2 cellular contexts compared by ENCODE assay signal in the genomic region with DNA sequence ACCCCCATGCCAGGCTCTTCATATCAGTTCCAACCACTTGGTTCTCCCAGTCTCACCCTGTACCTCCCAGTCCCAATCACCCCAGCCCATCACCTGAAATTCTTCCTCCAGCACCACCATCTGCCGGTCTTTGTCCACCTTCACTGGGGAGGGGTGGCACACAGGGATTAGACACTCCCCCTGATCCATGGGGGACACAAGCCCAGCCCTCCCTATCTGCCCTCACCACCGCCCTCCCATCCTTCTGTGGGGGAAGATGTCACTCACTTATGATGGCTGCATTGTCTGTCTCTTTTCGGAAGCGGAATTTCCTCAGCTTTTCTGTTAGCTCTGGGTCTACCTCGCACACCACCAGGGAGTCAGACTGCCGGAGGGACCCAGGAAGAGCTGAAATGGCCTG.
TF ChIP-seq lines count a peak whose summit lies in the region.

No MANE protein-coding gene starts in this region.

TF ChIP-seq in endothelial cell of umbilical vein, 7 proteins besides CTCF, POLR2A, EP300 and RAD21:
- TF ChIP-seq JUN (IDR thresholded peaks at IDR 0.05; ENCODE audit: borderline replicate concordance, insufficient read depth, insufficient read length, low read depth) (no peak), MYC (IDR thresholded peaks at IDR 0.05; ENCODE audit: low read depth, low read length) (no peak), GATA2 (IDR thresholded peaks at IDR 0.05; ENCODE audit: insufficient read depth, insufficient read length, low read depth, low read length) (no peak), POLR2AphosphoS5 (IDR thresholded peaks at IDR 0.05; ENCODE audit: insufficient read depth, low read depth, low read length) (no peak), FOS (IDR thresholded peaks at IDR 0.05; ENCODE audit: borderline replicate concordance, insufficient read depth, low read length) (no peak), EZH2 (IDR thresholded peaks at IDR 0.05; ENCODE audit: borderline replicate concordance, low read depth, low read length, severe bottlenecking) (no peak)
- TF ChIP-seq, protein P1, sequence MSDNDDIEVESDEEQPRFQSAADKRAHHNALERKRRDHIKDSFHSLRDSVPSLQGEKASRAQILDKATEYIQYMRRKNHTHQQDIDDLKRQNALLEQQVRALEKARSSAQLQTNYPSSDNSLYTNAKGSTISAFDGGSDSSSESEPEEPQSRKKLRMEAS (IDR thresholded peaks at IDR 0.05; ENCODE audit: insufficient read depth, insufficient read length): no peak
TF ChIP-seq in endothelial cell of umbilical vein: peak in this region for 0.

TF ChIP-seq in WTC11, 78 proteins besides CTCF, POLR2A, EP300 and RAD21:
- no peak for TF ChIP-seq STAT6 (CRISPR knock-in tag; conservative IDR thresholded peaks at IDR 0.05; ENCODE audit: low read depth)
- no peak for TF ChIP-seq JUN (CRISPR knock-in tag; IDR thresholded peaks at IDR 0.05)
- TF ChIP-seq, protein P2, sequence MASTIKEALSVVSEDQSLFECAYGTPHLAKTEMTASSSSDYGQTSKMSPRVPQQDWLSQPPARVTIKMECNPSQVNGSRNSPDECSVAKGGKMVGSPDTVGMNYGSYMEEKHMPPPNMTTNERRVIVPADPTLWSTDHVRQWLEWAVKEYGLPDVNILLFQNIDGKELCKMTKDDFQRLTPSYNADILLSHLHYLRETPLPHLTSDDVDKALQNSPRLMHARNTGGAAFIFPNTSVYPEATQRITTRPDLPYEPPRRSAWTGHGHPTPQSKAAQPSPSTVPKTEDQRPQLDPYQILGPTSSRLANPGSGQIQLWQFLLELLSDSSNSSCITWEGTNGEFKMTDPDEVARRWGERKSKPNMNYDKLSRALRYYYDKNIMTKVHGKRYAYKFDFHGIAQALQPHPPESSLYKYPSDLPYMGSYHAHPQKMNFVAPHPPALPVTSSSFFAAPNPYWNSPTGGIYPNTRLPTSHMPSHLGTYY (CRISPR knock-in tag; IDR thresholded peaks at IDR 0.05): no peak
- TF ChIP-seq ZNF281 (CRISPR knock-in tag; IDR thresholded peaks at IDR 0.05): no peak
- TF ChIP-seq NFATC4 (CRISPR knock-in tag; IDR thresholded peaks at IDR 0.05): no peak
- TF ChIP-seq, protein P3, sequence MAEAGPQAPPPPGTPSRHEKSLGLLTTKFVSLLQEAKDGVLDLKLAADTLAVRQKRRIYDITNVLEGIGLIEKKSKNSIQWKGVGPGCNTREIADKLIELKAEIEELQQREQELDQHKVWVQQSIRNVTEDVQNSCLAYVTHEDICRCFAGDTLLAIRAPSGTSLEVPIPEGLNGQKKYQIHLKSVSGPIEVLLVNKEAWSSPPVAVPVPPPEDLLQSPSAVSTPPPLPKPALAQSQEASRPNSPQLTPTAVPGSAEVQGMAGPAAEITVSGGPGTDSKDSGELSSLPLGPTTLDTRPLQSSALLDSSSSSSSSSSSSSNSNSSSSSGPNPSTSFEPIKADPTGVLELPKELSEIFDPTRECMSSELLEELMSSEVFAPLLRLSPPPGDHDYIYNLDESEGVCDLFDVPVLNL (CRISPR knock-in tag; IDR thresholded peaks at IDR 0.05; ENCODE audit: borderline replicate concordance, low read depth): no peak
- no peak for TF ChIP-seq ZBTB21 (CRISPR knock-in tag; IDR thresholded peaks at IDR 0.05; ENCODE audit: borderline replicate concordance)
- TF ChIP-seq NR2C2 (CRISPR knock-in tag; IDR thresholded peaks at IDR 0.05): no peak
- no peak for TF ChIP-seq ETV6 (CRISPR knock-in tag; IDR thresholded peaks at IDR 0.05)
- TF ChIP-seq, protein P4, sequence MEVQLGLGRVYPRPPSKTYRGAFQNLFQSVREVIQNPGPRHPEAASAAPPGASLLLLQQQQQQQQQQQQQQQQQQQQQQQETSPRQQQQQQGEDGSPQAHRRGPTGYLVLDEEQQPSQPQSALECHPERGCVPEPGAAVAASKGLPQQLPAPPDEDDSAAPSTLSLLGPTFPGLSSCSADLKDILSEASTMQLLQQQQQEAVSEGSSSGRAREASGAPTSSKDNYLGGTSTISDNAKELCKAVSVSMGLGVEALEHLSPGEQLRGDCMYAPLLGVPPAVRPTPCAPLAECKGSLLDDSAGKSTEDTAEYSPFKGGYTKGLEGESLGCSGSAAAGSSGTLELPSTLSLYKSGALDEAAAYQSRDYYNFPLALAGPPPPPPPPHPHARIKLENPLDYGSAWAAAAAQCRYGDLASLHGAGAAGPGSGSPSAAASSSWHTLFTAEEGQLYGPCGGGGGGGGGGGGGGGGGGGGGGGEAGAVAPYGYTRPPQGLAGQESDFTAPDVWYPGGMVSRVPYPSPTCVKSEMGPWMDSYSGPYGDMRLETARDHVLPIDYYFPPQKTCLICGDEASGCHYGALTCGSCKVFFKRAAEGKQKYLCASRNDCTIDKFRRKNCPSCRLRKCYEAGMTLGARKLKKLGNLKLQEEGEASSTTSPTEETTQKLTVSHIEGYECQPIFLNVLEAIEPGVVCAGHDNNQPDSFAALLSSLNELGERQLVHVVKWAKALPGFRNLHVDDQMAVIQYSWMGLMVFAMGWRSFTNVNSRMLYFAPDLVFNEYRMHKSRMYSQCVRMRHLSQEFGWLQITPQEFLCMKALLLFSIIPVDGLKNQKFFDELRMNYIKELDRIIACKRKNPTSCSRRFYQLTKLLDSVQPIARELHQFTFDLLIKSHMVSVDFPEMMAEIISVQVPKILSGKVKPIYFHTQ (CRISPR knock-in tag; IDR thresholded peaks at IDR 0.05): no peak
- TF ChIP-seq JAZF1 (CRISPR knock-in tag; IDR thresholded peaks at IDR 0.05): no peak
- no peak for TF ChIP-seq ELF4 (CRISPR knock-in tag; IDR thresholded peaks at IDR 0.05; ENCODE audit: low read depth)
